ENCODE assay signal across 8 cellular contexts in genomic region chrX:41923257-41923924, GRCh38. TPM values are rescaled to one million over a fixed set of nuclear protein-coding genes. Genes with fewer than 3 reads are reported as not detected.
A peak's percentile ranks its signal among the peaks of the same experiment; 100 is the strongest.
DNase-seq lines count a peak whose midpoint lies in the region; ATAC-seq lines count a peak whose summit lies in the region.

A gene with protein sequence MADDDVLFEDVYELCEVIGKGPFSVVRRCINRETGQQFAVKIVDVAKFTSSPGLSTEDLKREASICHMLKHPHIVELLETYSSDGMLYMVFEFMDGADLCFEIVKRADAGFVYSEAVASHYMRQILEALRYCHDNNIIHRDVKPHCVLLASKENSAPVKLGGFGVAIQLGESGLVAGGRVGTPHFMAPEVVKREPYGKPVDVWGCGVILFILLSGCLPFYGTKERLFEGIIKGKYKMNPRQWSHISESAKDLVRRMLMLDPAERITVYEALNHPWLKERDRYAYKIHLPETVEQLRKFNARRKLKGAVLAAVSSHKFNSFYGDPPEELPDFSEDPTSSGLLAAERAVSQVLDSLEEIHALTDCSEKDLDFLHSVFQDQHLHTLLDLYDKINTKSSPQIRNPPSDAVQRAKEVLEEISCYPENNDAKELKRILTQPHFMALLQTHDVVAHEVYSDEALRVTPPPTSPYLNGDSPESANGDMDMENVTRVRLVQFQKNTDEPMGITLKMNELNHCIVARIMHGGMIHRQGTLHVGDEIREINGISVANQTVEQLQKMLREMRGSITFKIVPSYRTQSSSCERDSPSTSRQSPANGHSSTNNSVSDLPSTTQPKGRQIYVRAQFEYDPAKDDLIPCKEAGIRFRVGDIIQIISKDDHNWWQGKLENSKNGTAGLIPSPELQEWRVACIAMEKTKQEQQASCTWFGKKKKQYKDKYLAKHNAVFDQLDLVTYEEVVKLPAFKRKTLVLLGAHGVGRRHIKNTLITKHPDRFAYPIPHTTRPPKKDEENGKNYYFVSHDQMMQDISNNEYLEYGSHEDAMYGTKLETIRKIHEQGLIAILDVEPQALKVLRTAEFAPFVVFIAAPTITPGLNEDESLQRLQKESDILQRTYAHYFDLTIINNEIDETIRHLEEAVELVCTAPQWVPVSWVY (minus strand): TSS chrX:41923554. CDS start chrX:41922988, 566 bp downstream.

- H3K36me3 Mint-ChIP-seq in effector memory CD8-positive, alpha-beta T cell (ENCODE audit: insufficient read depth): peaks cover 7% of the 10 kb centered on the region

- no peak within 1 kb of the TSS for H2BK120ac ChIP-seq in mesendoderm (ENCODE audit: low read depth, low read length)

- H3K23ac ChIP-seq in mesendoderm (ENCODE audit: low read length): no peak within 1 kb of the TSS

- H3K4me1 ChIP-seq in HUES48 (ENCODE audit: control insufficient read depth, insufficient read depth, low read length) (peaks cover 13% of the 10 kb centered on the region), mesendoderm (ENCODE audit: control insufficient read depth, low read depth, low read length) (no peaks in the 10 kb centered on the region)

- peak; percentile 82 for DNase-seq in COR-L47 (lab: John Stamatoyannopoulos, UW)
- peak; percentile 66 for DNase-seq in NOMO-1 treated with dmso at 0.1 percent for 144 hours (lab: John Stamatoyannopoulos, UW; ENCODE audit: unreplicated experiment)
- DNase-seq in activated CD8-positive, alpha-beta memory T cell treated with anti-CD3 and anti-CD28 coated beads for 48 hours (ENCODE audit: low read depth in 2 of 3, low spot score in 2 of 3): peak; percentile 43 to 74 (median 57)
- DNase-seq in effector memory CD8-positive, alpha-beta T cell: peak; percentile 79 to 83 (median 82)
- DNase-seq in mesendoderm: peak; percentile 91
- DNase-seq in stimulated activated CD8-positive, alpha-beta memory T cell treated with anti-CD3 and anti-CD28 coated beads, Interleukin-12 subunit alpha, Interleukin-12 subunit beta, amount 100 ng/mL, for 24 hours (ENCODE audit: extremely low read depth): peak; percentile 74

- H3K27ac ChIP-seq in HUES48 (ENCODE audit: low read depth, low read length): peak within 1 kb of the TSS; percentile 77
- peak within 1 kb of the TSS; percentile 79 for H3K27ac ChIP-seq in mesendoderm (ENCODE audit: low read depth, low read length)

- H3K9ac ChIP-seq in HUES48 (ENCODE audit: low read depth, low read length) (peak within 1 kb of the TSS; percentile 76), mesendoderm (ENCODE audit: low read length) (peak within 1 kb of the TSS; percentile 79)

- no peak within 1 kb of the TSS for H2AK5ac ChIP-seq in mesendoderm (ENCODE audit: low read length)

- peak within 1 kb of the TSS; percentile 94 for H3K4me3 ChIP-seq in HUES48 (ENCODE audit: low read depth, low read length)
- peak within 1 kb of the TSS; percentile 58 for H3K4me3 ChIP-seq in mesendoderm (ENCODE audit: low read length)

- peak; percentile 81 for ATAC-seq in GM21423 (IDR thresholded peaks at IDR 0.05; ENCODE audit: unreplicated experiment)
- peak; percentile 81 for ATAC-seq in effector memory CD8-positive, alpha-beta T cell (replicated peaks)

- H3K4me1 Mint-ChIP-seq in effector memory CD8-positive, alpha-beta T cell (ENCODE audit: low read depth in 2 of 2): peaks cover 6 to 13% of the 10 kb centered on the region in 2 donors

- no peaks in the 10 kb centered on the region for H3K9me3 Mint-ChIP-seq in effector memory CD8-positive, alpha-beta T cell

- H3K27me3 ChIP-seq in HUES48 (ENCODE audit: control insufficient read depth, insufficient read depth, low read length) (peaks cover 10% of the 10 kb centered on the region), mesendoderm (ENCODE audit: insufficient read depth, low read length, poor library complexity) (no peaks in the 10 kb centered on the region)

- no peak within 1 kb of the TSS for H2BK15ac ChIP-seq in mesendoderm (replicated peaks; ENCODE audit: low read depth)

- no peak within 1 kb of the TSS for H4K5ac ChIP-seq in mesendoderm (ENCODE audit: low read length)

- no peaks in the 10 kb centered on the region for H3K36me3 ChIP-seq in HUES48 (ENCODE audit: control insufficient read depth, insufficient read depth, low read length)
- H3K36me3 ChIP-seq in mesendoderm (ENCODE audit: control insufficient read depth, insufficient read depth, low read length): no peaks in the 10 kb centered on the region

- peak within 1 kb of the TSS; percentile 91 for H3K18ac ChIP-seq in mesendoderm (ENCODE audit: low read length)

- H3K79me2 ChIP-seq in mesendoderm (ENCODE audit: control insufficient read depth, insufficient read depth, low read length): peaks cover 15% of the 10 kb centered on the region

- H3K27me3 Mint-ChIP-seq in effector memory CD8-positive, alpha-beta T cell: no peaks in the 10 kb centered on the region

- H3K4me3 Mint-ChIP-seq in effector memory CD8-positive, alpha-beta T cell: peak within 1 kb of the TSS; percentile 95

- no peak within 1 kb of the TSS for H2BK5ac ChIP-seq in mesendoderm (ENCODE audit: low read length)

- no peak within 1 kb of the TSS for H4K8ac ChIP-seq in mesendoderm (ENCODE audit: low read depth, low read length)

- H3K4ac ChIP-seq in mesendoderm (ENCODE audit: low read depth, low read length): peak within 1 kb of the TSS; percentile 60

- no peaks in the 10 kb centered on the region for H3K9me3 ChIP-seq in HUES48 (ENCODE audit: control insufficient read depth, insufficient read depth, low read length)

- peak within 1 kb of the TSS; percentile 91 to 95 for H3K27ac Mint-ChIP-seq in effector memory CD8-positive, alpha-beta T cell

- WGBS in mesendoderm (ENCODE audit: extremely low coverage, insufficient coverage, low lambda C conversion rate): no CpG with 5 or more reads among the region's 108 CpGs

- no peaks in the 10 kb centered on the region for H3K79me1 ChIP-seq in mesendoderm (ENCODE audit: low read length)

- peak within 1 kb of the TSS; percentile 86 for H3K4me2 ChIP-seq in mesendoderm (ENCODE audit: low read length)

- peak within 1 kb of the TSS; percentile 91 for H3K56ac ChIP-seq in mesendoderm (ENCODE audit: low read length)

RNA-seq across cellular contexts. Expression of the gene that starts here (rescaled TPM):
- 21.9 TPM for polyA plus RNA-seq in mesendoderm (2013, experiment 1 of 2)
- polyA plus RNA-seq in mesendoderm (2013, experiment 2 of 2): 21.8 TPM

Comparison
In these comparisons a context has a peak if more than half of its experiments do, and no peak if none do; other contexts are left out.
1. Peak in every context shown above with its lines: DNase-seq, ATAC-seq, H3K4me3 ChIP-seq and H3K27ac ChIP-seq.